1 cellular context compared by ENCODE assay signal in genomic region chr3:155912574-155913190, GRCh38.
TF ChIP-seq lines count a peak whose summit lies in the region.

No MANE protein-coding gene starts in this region.

TF ChIP-seq in GM23338, 12 proteins besides CTCF, POLR2A, EP300 and RAD21 (continued from another document):
- no peak for TF ChIP-seq CREB1 (CRISPR knock-in tag; IDR thresholded peaks at IDR 0.05; ENCODE audit: low read depth)
- TF ChIP-seq POLR2AphosphoS5 (IDR thresholded peaks at IDR 0.05; ENCODE audit: low read depth) = no peak
- TF ChIP-seq STAT1 (IDR thresholded peaks at IDR 0.05; ENCODE audit: unreplicated experiment) = no peak
- TF ChIP-seq, protein P1, sequence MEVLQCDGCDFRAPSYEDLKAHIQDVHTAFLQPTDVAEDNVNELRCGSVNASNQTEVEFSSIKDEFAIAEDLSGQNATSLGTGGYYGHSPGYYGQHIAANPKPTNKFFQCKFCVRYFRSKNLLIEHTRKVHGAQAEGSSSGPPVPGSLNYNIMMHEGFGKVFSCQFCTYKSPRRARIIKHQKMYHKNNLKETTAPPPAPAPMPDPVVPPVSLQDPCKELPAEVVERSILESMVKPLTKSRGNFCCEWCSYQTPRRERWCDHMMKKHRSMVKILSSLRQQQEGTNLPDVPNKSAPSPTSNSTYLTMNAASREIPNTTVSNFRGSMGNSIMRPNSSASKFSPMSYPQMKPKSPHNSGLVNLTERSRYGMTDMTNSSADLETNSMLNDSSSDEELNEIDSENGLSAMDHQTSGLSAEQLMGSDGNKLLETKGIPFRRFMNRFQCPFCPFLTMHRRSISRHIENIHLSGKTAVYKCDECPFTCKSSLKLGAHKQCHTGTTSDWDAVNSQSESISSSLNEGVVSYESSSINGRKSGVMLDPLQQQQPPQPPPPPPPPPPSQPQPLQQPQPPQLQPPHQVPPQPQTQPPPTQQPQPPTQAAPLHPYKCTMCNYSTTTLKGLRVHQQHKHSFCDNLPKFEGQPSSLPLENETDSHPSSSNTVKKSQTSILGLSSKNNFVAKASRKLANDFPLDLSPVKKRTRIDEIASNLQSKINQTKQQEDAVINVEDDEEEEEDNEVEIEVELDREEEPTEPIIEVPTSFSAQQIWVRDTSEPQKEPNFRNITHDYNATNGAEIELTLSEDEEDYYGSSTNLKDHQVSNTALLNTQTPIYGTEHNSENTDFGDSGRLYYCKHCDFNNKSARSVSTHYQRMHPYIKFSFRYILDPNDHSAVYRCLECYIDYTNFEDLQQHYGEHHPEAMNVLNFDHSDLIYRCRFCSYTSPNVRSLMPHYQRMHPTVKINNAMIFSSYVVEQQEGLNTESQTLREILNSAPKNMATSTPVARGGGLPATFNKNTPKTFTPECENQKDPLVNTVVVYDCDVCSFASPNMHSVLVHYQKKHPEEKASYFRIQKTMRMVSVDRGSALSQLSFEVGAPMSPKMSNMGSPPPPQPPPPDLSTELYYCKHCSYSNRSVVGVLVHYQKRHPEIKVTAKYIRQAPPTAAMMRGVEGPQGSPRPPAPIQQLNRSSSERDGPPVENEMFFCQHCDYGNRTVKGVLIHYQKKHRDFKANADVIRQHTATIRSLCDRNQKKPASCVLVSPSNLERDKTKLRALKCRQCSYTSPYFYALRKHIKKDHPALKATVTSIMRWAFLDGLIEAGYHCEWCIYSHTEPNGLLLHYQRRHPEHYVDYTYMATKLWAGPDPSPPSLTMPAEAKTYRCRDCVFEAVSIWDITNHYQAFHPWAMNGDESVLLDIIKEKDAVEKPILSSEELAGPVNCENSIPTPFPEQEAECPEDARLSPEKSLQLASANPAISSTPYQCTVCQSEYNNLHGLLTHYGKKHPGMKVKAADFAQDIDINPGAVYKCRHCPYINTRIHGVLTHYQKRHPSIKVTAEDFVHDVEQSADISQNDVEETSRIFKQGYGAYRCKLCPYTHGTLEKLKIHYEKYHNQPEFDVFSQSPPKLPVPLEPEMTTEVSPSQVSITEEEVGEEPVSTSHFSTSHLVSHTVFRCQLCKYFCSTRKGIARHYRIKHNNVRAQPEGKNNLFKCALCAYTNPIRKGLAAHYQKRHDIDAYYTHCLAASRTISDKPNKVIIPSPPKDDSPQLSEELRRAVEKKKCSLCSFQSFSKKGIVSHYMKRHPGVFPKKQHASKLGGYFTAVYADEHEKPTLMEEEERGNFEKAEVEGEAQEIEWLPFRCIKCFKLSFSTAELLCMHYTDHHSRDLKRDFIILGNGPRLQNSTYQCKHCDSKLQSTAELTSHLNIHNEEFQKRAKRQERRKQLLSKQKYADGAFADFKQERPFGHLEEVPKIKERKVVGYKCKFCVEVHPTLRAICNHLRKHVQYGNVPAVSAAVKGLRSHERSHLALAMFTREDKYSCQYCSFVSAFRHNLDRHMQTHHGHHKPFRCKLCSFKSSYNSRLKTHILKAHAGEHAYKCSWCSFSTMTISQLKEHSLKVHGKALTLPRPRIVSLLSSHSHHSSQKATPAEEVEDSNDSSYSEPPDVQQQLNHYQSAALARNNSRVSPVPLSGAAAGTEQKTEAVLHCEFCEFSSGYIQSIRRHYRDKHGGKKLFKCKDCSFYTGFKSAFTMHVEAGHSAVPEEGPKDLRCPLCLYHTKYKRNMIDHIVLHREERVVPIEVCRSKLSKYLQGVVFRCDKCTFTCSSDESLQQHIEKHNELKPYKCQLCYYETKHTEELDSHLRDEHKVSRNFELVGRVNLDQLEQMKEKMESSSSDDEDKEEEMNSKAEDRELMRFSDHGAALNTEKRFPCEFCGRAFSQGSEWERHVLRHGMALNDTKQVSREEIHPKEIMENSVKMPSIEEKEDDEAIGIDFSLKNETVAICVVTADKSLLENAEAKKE (CRISPR knock-in tag; IDR thresholded peaks at IDR 0.05) = no peak
- no peak for TF ChIP-seq NANOG (IDR thresholded peaks at IDR 0.05; ENCODE audit: borderline replicate concordance)
- TF ChIP-seq JUNB (IDR thresholded peaks at IDR 0.05; ENCODE audit: unreplicated experiment) = no peak
- no peak for TF ChIP-seq EZH2phosphoT487 (IDR thresholded peaks at IDR 0.05; ENCODE audit: unreplicated experiment)
